In the genomic region with DNA sequence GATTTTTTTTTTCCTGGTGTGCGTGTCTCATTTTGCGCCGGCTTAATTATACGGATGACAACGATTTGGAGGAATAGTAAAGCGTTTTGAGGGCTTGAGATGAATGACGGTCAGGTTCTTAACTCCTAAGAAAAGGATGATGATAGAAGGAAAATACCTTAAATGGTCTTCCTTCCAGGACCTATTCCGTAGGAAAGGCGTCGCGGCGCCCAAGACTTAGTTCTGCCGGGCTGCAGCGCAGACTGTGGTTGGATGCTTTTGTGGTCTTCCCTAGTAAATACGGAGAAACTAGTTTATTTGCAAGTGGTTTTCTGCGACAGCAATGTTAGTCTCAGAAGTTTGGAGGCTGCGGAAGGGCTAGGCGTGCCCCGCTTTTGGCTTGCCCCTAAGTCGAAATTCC, we compare ENCODE assay signal across 17 cellular contexts. TPM values are rescaled to one million over a fixed set of nuclear protein-coding genes. Genes with fewer than 3 reads are reported as not detected.
A peak's percentile ranks its signal among the peaks of the same experiment; 100 is the strongest.
DNase-seq lines count a peak whose midpoint lies in the region; TF ChIP-seq lines count a peak whose summit lies in the region.
"Had no signal": no experiment of that assay in that cellular context is flagged by ENCODE, and none has a peak within 500 bp of the region (broad histone marks: within the 10 kb centered on the region; RNA-seq: fewer than 3 reads in every experiment).

No MANE protein-coding gene starts in this region.

- H3K9me3 Mint-ChIP-seq in activated CD4-positive, alpha-beta T cell treated with anti-CD3 and anti-CD28 coated beads, Interleukin-2, amount 10 ng/mL, durations not matched to agents 7 days and 5 days = no peaks in the 10 kb centered on the region
- H3K9me3 Mint-ChIP-seq: CD8-positive, alpha-beta memory T cell had no signal

- peak overlapping the region; percentile 65 for H3K9ac ChIP-seq in endocrine pancreas (ENCODE audit: control insufficient read depth, insufficient read depth, low read length)
- H3K9ac ChIP-seq: BLaER1 had no signal

- DNase-seq in activated CD4-positive, alpha-beta T cell treated with anti-CD3 and anti-CD28 coated beads, Interleukin-2, amount 10 ng/mL, durations not matched to agents 7 days and 5 days = no peak
- DNase-seq in activated CD4-positive, alpha-beta T cell treated with anti-CD3 and anti-CD28 coated beads for 1 hour = no peak
- no peak for DNase-seq in GM13976 (ENCODE audit: low spot score)
- no peak for DNase-seq in RPMI8226
- DNase-seq in amygdala (lab: John Stamatoyannopoulos, UW) = no peak
- DNase-seq in stimulated activated CD4-positive, alpha-beta T cell treated with anti-CD3 and anti-CD28 coated beads, Interleukin-4, amount 100 ng/mL, for 1 hour = no peak
- DNase-seq: CD8-positive, alpha-beta memory T cell; HCEC 1CT; Karpas-422; MM.1S; NCI-H1105; NCI-H1694 treated with DMSO at 0.1 percent for 48 hours; NCI-H446; PC-3 had no signal

- H3K4me3 Mint-ChIP-seq in activated CD4-positive, alpha-beta T cell treated with anti-CD3 and anti-CD28 coated beads, Interleukin-2, amount 10 ng/mL, durations not matched to agents 7 days and 5 days = peak overlapping the region; percentile 4
- H3K4me3 Mint-ChIP-seq: CD8-positive, alpha-beta memory T cell had no signal

- no peaks in the 10 kb centered on the region for H3K4me1 ChIP-seq in endocrine pancreas (ENCODE audit: control insufficient read depth, insufficient read depth, low read length)

- peaks cover 1% of the 10 kb centered on the region for H3K36me3 Mint-ChIP-seq in activated CD4-positive, alpha-beta T cell treated with anti-CD3 and anti-CD28 coated beads, Interleukin-2, amount 10 ng/mL, durations not matched to agents 7 days and 5 days (ENCODE audit: low read depth)

- in situ Hi-C loops in GM13976 (cut with MboI; ENCODE audit: low sequenced_read_pairs, unreplicated experiment) = loop anchor here (25.0 kb wide), 1 partner anchor 605 kb away; a partner anchor contains a TSS

- peaks cover 25% of the 10 kb centered on the region for H3K4me1 Mint-ChIP-seq in activated CD4-positive, alpha-beta T cell treated with anti-CD3 and anti-CD28 coated beads, Interleukin-2, amount 10 ng/mL, durations not matched to agents 7 days and 5 days

- H3K27me3 Mint-ChIP-seq in activated CD4-positive, alpha-beta T cell treated with anti-CD3 and anti-CD28 coated beads, Interleukin-2, amount 10 ng/mL, durations not matched to agents 7 days and 5 days = peaks cover 84% of the 10 kb centered on the region

- no peak for TF ChIP-seq CTCF in GM13976 (IDR thresholded peaks at IDR 0.05; ENCODE audit: borderline replicate concordance, control extremely low read depth, extremely low read depth, insufficient read depth, missing control alignments)

- H3K36me3 ChIP-seq in endocrine pancreas (ENCODE audit: control insufficient read depth, insufficient read depth, low read length) = peaks cover 2% of the 10 kb centered on the region
- H3K36me3 ChIP-seq: BLaER1 had no signal

- H3K9me3 ChIP-seq in endocrine pancreas (ENCODE audit: control insufficient read depth, low read length) (no peaks in the 10 kb centered on the region), iPS-18c (ENCODE audit: control insufficient read depth, insufficient read depth, low read length) (no peaks in the 10 kb centered on the region)

- CTCF ChIA-PET in activated CD4-positive, alpha-beta T cell treated with anti-CD3 and anti-CD28 coated beads, Interleukin-2, amount 10 ng/mL, durations not matched to agents 7 days and 5 days (lab: Charles Lee) = no interaction called here

- POLR2A ChIA-PET in activated CD4-positive, alpha-beta T cell treated with anti-CD3 and anti-CD28 coated beads, Interleukin-2, amount 10 ng/mL, durations not matched to agents 7 days and 5 days (lab: Charles Lee) = no interaction called here

- no peaks in the 10 kb centered on the region for H3K27me3 ChIP-seq in endocrine pancreas (ENCODE audit: control insufficient read depth, insufficient read depth, low read length)

- no peak overlapping the region for H3K27ac Mint-ChIP-seq in activated CD4-positive, alpha-beta T cell treated with anti-CD3 and anti-CD28 coated beads, Interleukin-2, amount 10 ng/mL, durations not matched to agents 7 days and 5 days

- H3K4me3 ChIP-seq in endocrine pancreas (ENCODE audit: control insufficient read depth, insufficient read depth, low read length) (peak overlapping the region; percentile 79), iPS-18c (ENCODE audit: insufficient read depth, low read depth, low read length) (peak overlapping the region; percentile 50)
- H3K4me3 ChIP-seq: BLaER1 had no signal

RNA-seq across cellular contexts. Expression of a gene that starts 8.4 kb away (rescaled TPM):
- total RNA-seq in activated CD4-positive, alpha-beta T cell treated with anti-CD3 and anti-CD28 coated beads, Interleukin-2, amount 10 ng/mL, durations not matched to agents 7 days and 5 days = 1 to 10 TPM in 1 of 2 experiments, under 1 TPM in 1; 0.96 to 1.5 TPM

RNA-seq across cellular contexts. Expression of a gene that starts 10.2 kb away (rescaled TPM):
- total RNA-seq in activated CD4-positive, alpha-beta T cell treated with anti-CD3 and anti-CD28 coated beads, Interleukin-2, amount 10 ng/mL, durations not matched to agents 7 days and 5 days = 1,000 to 10,000 TPM; 1,022 to 1,326 TPM
